Comparison of ENCODE assay signal across 1 cellular context in genomic region chr14:23056257-23056955, GRCh38.
A peak's percentile ranks its signal among the peaks of the same experiment; 100 is the strongest.
TF ChIP-seq lines count a peak whose summit lies in the region.

No MANE protein-coding gene starts in this region.

TF ChIP-seq in HepG2, 621 proteins besides CTCF, POLR2A, EP300 and RAD21 (continued from another document and continues in another):
- TF ChIP-seq ZNF160 (CRISPR knock-in tag; IDR thresholded peaks at IDR 0.05): no peak
- TF ChIP-seq TCF12 (IDR thresholded peaks at IDR 0.05): no peak
- no peak for TF ChIP-seq TCF12 (CRISPR knock-in tag; IDR thresholded peaks at IDR 0.05)
- TF ChIP-seq ZNF777 (CRISPR knock-in tag; IDR thresholded peaks at IDR 0.05): peak; percentile 55; the same call in 1 of the 2 replicates
- TF ChIP-seq TBX3 (IDR thresholded peaks at IDR 0.05; ENCODE audit: borderline replicate concordance): no peak
- no peak for TF ChIP-seq SCMH1 (CRISPR knock-in tag; IDR thresholded peaks at IDR 0.05; ENCODE audit: borderline replicate concordance)
- TF ChIP-seq ZNF562 (CRISPR knock-in tag; IDR thresholded peaks at IDR 0.05; ENCODE audit: borderline replicate concordance): no peak
- TF ChIP-seq CEBPG (CRISPR knock-in tag; IDR thresholded peaks at IDR 0.05): 0 out of 2 replicates have a peak, but pooled peaks have one; percentile 32
- no peak for TF ChIP-seq NFIC (IDR thresholded peaks at IDR 0.05; ENCODE audit: low read length)
- TF ChIP-seq ZNF501 (CRISPR knock-in tag; IDR thresholded peaks at IDR 0.05): peak; percentile 85; the same call in 1 of the 2 replicates
- TF ChIP-seq HNRNPH1 (optimal IDR thresholded peaks at IDR 0.05; ENCODE audit: low read depth, low read length): no peak
- TF ChIP-seq PPARG (CRISPR knock-in tag; conservative IDR thresholded peaks at IDR 0.05): peak; percentile 56; the same call in 1 of the 2 replicates
- TF ChIP-seq ZNF850 (CRISPR knock-in tag; conservative IDR thresholded peaks at IDR 0.05): no peak
- peak; percentile 33; the same call in 1 of the 2 replicates for TF ChIP-seq LCORL (IDR thresholded peaks at IDR 0.05)
- no peak for TF ChIP-seq LCORL (CRISPR knock-in tag; IDR thresholded peaks at IDR 0.05)
- no peak for TF ChIP-seq ZFYVE20 (CRISPR knock-in tag; IDR thresholded peaks at IDR 0.05; ENCODE audit: borderline replicate concordance, low read depth)
- no peak for TF ChIP-seq ZNF207 (IDR thresholded peaks at IDR 0.05; ENCODE audit: borderline replicate concordance)
- TF ChIP-seq ZSCAN21 (CRISPR knock-in tag; IDR thresholded peaks at IDR 0.05; ENCODE audit: borderline replicate concordance): no peak
- no peak for TF ChIP-seq ZNF720 (CRISPR knock-in tag; IDR thresholded peaks at IDR 0.05)
- no peak for TF ChIP-seq ATRX (CRISPR knock-in tag; IDR thresholded peaks at IDR 0.05; ENCODE audit: borderline replicate concordance)
- TF ChIP-seq ZNF318 (CRISPR knock-in tag; IDR thresholded peaks at IDR 0.05): 0 out of 2 replicates have a peak, but pooled peaks have one; percentile 19
- TF ChIP-seq ZNF350 (CRISPR knock-in tag; IDR thresholded peaks at IDR 0.05; ENCODE audit: borderline replicate concordance, low read depth): peak; percentile 97
- no peak for TF ChIP-seq TERF1 (CRISPR knock-in tag; IDR thresholded peaks at IDR 0.05)
- TF ChIP-seq ZXDC (CRISPR knock-in tag; IDR thresholded peaks at IDR 0.05): no peak
- no peak for TF ChIP-seq DPF2 (CRISPR knock-in tag; IDR thresholded peaks at IDR 0.05; ENCODE audit: borderline replicate concordance, low read depth)
- TF ChIP-seq, protein P1, sequence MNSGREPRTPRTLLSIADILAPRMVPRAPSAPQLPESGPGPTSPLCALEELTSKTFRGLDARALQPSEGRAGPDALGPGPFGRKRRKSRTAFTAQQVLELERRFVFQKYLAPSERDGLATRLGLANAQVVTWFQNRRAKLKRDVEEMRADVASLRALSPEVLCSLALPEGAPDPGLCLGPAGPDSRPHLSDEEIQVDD (CRISPR knock-in tag; IDR thresholded peaks at IDR 0.05; ENCODE audit: borderline replicate concordance): 0 out of 2 replicates have a peak, but pooled peaks have one; percentile 16
- no peak for TF ChIP-seq ZNF326 (CRISPR knock-in tag; IDR thresholded peaks at IDR 0.05; ENCODE audit: borderline replicate concordance)
- TF ChIP-seq, protein P2, sequence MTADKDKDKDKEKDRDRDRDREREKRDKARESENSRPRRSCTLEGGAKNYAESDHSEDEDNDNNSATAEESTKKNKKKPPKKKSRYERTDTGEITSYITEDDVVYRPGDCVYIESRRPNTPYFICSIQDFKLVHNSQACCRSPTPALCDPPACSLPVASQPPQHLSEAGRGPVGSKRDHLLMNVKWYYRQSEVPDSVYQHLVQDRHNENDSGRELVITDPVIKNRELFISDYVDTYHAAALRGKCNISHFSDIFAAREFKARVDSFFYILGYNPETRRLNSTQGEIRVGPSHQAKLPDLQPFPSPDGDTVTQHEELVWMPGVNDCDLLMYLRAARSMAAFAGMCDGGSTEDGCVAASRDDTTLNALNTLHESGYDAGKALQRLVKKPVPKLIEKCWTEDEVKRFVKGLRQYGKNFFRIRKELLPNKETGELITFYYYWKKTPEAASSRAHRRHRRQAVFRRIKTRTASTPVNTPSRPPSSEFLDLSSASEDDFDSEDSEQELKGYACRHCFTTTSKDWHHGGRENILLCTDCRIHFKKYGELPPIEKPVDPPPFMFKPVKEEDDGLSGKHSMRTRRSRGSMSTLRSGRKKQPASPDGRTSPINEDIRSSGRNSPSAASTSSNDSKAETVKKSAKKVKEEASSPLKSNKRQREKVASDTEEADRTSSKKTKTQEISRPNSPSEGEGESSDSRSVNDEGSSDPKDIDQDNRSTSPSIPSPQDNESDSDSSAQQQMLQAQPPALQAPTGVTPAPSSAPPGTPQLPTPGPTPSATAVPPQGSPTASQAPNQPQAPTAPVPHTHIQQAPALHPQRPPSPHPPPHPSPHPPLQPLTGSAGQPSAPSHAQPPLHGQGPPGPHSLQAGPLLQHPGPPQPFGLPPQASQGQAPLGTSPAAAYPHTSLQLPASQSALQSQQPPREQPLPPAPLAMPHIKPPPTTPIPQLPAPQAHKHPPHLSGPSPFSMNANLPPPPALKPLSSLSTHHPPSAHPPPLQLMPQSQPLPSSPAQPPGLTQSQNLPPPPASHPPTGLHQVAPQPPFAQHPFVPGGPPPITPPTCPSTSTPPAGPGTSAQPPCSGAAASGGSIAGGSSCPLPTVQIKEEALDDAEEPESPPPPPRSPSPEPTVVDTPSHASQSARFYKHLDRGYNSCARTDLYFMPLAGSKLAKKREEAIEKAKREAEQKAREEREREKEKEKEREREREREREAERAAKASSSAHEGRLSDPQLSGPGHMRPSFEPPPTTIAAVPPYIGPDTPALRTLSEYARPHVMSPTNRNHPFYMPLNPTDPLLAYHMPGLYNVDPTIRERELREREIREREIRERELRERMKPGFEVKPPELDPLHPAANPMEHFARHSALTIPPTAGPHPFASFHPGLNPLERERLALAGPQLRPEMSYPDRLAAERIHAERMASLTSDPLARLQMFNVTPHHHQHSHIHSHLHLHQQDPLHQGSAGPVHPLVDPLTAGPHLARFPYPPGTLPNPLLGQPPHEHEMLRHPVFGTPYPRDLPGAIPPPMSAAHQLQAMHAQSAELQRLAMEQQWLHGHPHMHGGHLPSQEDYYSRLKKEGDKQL (CRISPR knock-in tag; IDR thresholded peaks at IDR 0.05; ENCODE audit: low read depth): peak; percentile 27; the same call in 1 of the 2 replicates
- peak; percentile 28; the same call in 1 of the 2 replicates for TF ChIP-seq ARHGAP35 (CRISPR knock-in tag; IDR thresholded peaks at IDR 0.05; ENCODE audit: borderline replicate concordance)
- TF ChIP-seq RELA (CRISPR knock-in tag; IDR thresholded peaks at IDR 0.05): 0 out of 2 replicates have a peak, but pooled peaks have one; percentile 40
- TF ChIP-seq ZNF616 (CRISPR knock-in tag; IDR thresholded peaks at IDR 0.05; ENCODE audit: low read depth): no peak
- no peak for TF ChIP-seq CREM (IDR thresholded peaks at IDR 0.05)
- no peak for TF ChIP-seq CREM (CRISPR knock-in tag; IDR thresholded peaks at IDR 0.05)
- TF ChIP-seq ZNF776 (CRISPR knock-in tag; IDR thresholded peaks at IDR 0.05): no peak
- TF ChIP-seq ZNF232 (CRISPR knock-in tag; IDR thresholded peaks at IDR 0.05; ENCODE audit: borderline replicate concordance): no peak
- TF ChIP-seq, protein P3, sequence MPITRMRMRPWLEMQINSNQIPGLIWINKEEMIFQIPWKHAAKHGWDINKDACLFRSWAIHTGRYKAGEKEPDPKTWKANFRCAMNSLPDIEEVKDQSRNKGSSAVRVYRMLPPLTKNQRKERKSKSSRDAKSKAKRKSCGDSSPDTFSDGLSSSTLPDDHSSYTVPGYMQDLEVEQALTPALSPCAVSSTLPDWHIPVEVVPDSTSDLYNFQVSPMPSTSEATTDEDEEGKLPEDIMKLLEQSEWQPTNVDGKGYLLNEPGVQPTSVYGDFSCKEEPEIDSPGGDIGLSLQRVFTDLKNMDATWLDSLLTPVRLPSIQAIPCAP (CRISPR knock-in tag; IDR thresholded peaks at IDR 0.05; ENCODE audit: low read depth): no peak
- TF ChIP-seq JDP2 (CRISPR knock-in tag; IDR thresholded peaks at IDR 0.05; ENCODE audit: borderline replicate concordance): no peak
- TF ChIP-seq ZMYM4 (CRISPR knock-in tag; IDR thresholded peaks at IDR 0.05): peak; percentile 26; the same call in 1 of the 2 replicates
- TF ChIP-seq ZBTB46 (CRISPR knock-in tag; IDR thresholded peaks at IDR 0.05; ENCODE audit: borderline replicate concordance): no peak; the same call in 1 of the 2 replicates
- no peak for TF ChIP-seq NCOR1 (IDR thresholded peaks at IDR 0.05; ENCODE audit: borderline replicate concordance, low read length)
